1 cellular context compared by ENCODE assay signal in genomic region chr20:38093641-38094077, GRCh38.
TF ChIP-seq lines count a peak whose summit lies in the region.

No MANE protein-coding gene starts in this region.

TF ChIP-seq in HepG2, 621 proteins besides CTCF, POLR2A, EP300 and RAD21 (continued from another document and continues in another):
- no peak for TF ChIP-seq GPBP1L1 (CRISPR knock-in tag; IDR thresholded peaks at IDR 0.05)
- TF ChIP-seq ZNF280D (CRISPR knock-in tag; IDR thresholded peaks at IDR 0.05), result no peak
- TF ChIP-seq HOXA5 (CRISPR knock-in tag; IDR thresholded peaks at IDR 0.05), result no peak
- TF ChIP-seq ZBTB37 (CRISPR knock-in tag; IDR thresholded peaks at IDR 0.05), result no peak
- TF ChIP-seq HNRNPUL1 (IDR thresholded peaks at IDR 0.05; ENCODE audit: low read depth, low read length), result no peak
- TF ChIP-seq ZKSCAN5 (CRISPR knock-in tag; IDR thresholded peaks at IDR 0.05), result no peak
- no peak for TF ChIP-seq UBTF (CRISPR knock-in tag; IDR thresholded peaks at IDR 0.05)
- no peak for TF ChIP-seq ZFP82 (CRISPR knock-in tag; IDR thresholded peaks at IDR 0.05; ENCODE audit: borderline replicate concordance)
- no peak for TF ChIP-seq ZNF446 (CRISPR knock-in tag; IDR thresholded peaks at IDR 0.05)
- TF ChIP-seq MAFF (IDR thresholded peaks at IDR 0.05; ENCODE audit: low read depth, low read length), result no peak
- TF ChIP-seq ONECUT2 (CRISPR knock-in tag; IDR thresholded peaks at IDR 0.05), result no peak
- no peak for TF ChIP-seq DRAP1 (CRISPR knock-in tag; IDR thresholded peaks at IDR 0.05)
- peak; percentile 74 for TF ChIP-seq DPF2 (CRISPR knock-in tag; IDR thresholded peaks at IDR 0.05; ENCODE audit: borderline replicate concordance, low read depth)
- TF ChIP-seq ZNF766 (CRISPR knock-in tag; IDR thresholded peaks at IDR 0.05; ENCODE audit: borderline replicate concordance), result 0 out of 2 replicates have a peak, but pooled peaks have one; percentile 27
- TF ChIP-seq ZBTB42 (CRISPR knock-in tag; IDR thresholded peaks at IDR 0.05), result no peak
- TF ChIP-seq ZUFSP (CRISPR knock-in tag; IDR thresholded peaks at IDR 0.05; ENCODE audit: borderline replicate concordance), result no peak
- TF ChIP-seq SCMH1 (CRISPR knock-in tag; IDR thresholded peaks at IDR 0.05; ENCODE audit: borderline replicate concordance), result no peak
- TF ChIP-seq ZFP90 (CRISPR knock-in tag; IDR thresholded peaks at IDR 0.05; ENCODE audit: borderline replicate concordance), result no peak
- no peak for TF ChIP-seq ZNF460 (CRISPR knock-in tag; IDR thresholded peaks at IDR 0.05; ENCODE audit: borderline replicate concordance)
- no peak for TF ChIP-seq ATF2 (CRISPR knock-in tag; IDR thresholded peaks at IDR 0.05)
- TF ChIP-seq ZNF10 (CRISPR knock-in tag; IDR thresholded peaks at IDR 0.05; ENCODE audit: borderline replicate concordance, low read depth), result no peak
- TF ChIP-seq ATF4 (CRISPR knock-in tag; IDR thresholded peaks at IDR 0.05), result no peak
- TF ChIP-seq CHD4 (IDR thresholded peaks at IDR 0.05; ENCODE audit: borderline replicate concordance, low read length), result 0 out of 2 replicates have a peak, but pooled peaks have one; percentile 4
- no peak for TF ChIP-seq ZNF331 (CRISPR knock-in tag; IDR thresholded peaks at IDR 0.05)
- no peak for TF ChIP-seq TEF (CRISPR knock-in tag; IDR thresholded peaks at IDR 0.05)
- TF ChIP-seq HMG20B (CRISPR knock-in tag; conservative IDR thresholded peaks at IDR 0.05), result no peak
- peak; percentile 83 for TF ChIP-seq PHF21A (CRISPR knock-in tag; IDR thresholded peaks at IDR 0.05)
- TF ChIP-seq ZNF333 (CRISPR knock-in tag; IDR thresholded peaks at IDR 0.05; ENCODE audit: borderline replicate concordance), result no peak
- TF ChIP-seq RBFOX2 (IDR thresholded peaks at IDR 0.05; ENCODE audit: low read depth, low read length), result no peak
- 0 out of 2 replicates have a peak, but pooled peaks have one; percentile 14 for TF ChIP-seq POLR2G (IDR thresholded peaks at IDR 0.05; ENCODE audit: low read depth, low read length)
- no peak for TF ChIP-seq CBFB (CRISPR knock-in tag; IDR thresholded peaks at IDR 0.05)
- TF ChIP-seq ZNF138 (CRISPR knock-in tag; IDR thresholded peaks at IDR 0.05; ENCODE audit: low read depth), result no peak
- TF ChIP-seq MAFK (conservative IDR thresholded peaks at IDR 0.05 in 1 of 2, IDR thresholded peaks at IDR 0.05 in 1 of 2; ENCODE audit: low read length in 2 of 2), result no peak
- no peak for TF ChIP-seq RNF219 (CRISPR knock-in tag; IDR thresholded peaks at IDR 0.05)
- TF ChIP-seq CREM (IDR thresholded peaks at IDR 0.05), result peak; percentile 65; the same call in 1 of the 2 replicates
- TF ChIP-seq CREM (CRISPR knock-in tag; IDR thresholded peaks at IDR 0.05), result no peak
- no peak for TF ChIP-seq ZFX (CRISPR knock-in tag; IDR thresholded peaks at IDR 0.05; ENCODE audit: low read depth)
- 0 out of 2 replicates have a peak, but pooled peaks have one; percentile 68 for TF ChIP-seq ZNF615 (CRISPR knock-in tag; IDR thresholded peaks at IDR 0.05; ENCODE audit: borderline replicate concordance)
- TF ChIP-seq ZNF672 (CRISPR knock-in tag; IDR thresholded peaks at IDR 0.05), result no peak
- TF ChIP-seq ZNF33A (CRISPR knock-in tag; IDR thresholded peaks at IDR 0.05; ENCODE audit: borderline replicate concordance), result no peak
- no peak for TF ChIP-seq ZNF274 (CRISPR knock-in tag; IDR thresholded peaks at IDR 0.05)
- no peak for TF ChIP-seq CC2D1A (CRISPR knock-in tag; IDR thresholded peaks at IDR 0.05)
- TF ChIP-seq ZNF256 (CRISPR knock-in tag; conservative IDR thresholded peaks at IDR 0.05), result no peak
- TF ChIP-seq HNF1B (CRISPR knock-in tag; IDR thresholded peaks at IDR 0.05), result 0 out of 2 replicates have a peak, but pooled peaks have one; percentile 34
- no peak for TF ChIP-seq SP140L (CRISPR knock-in tag; IDR thresholded peaks at IDR 0.05; ENCODE audit: borderline replicate concordance)
- no peak; the same call in 1 of the 2 replicates for TF ChIP-seq KLF6 (CRISPR knock-in tag; IDR thresholded peaks at IDR 0.05)
- no peak for TF ChIP-seq SYNCRIP (IDR thresholded peaks at IDR 0.05; ENCODE audit: insufficient read depth, low read depth, low read length)
- TF ChIP-seq ZFY (CRISPR knock-in tag; IDR thresholded peaks at IDR 0.05), result no peak
- no peak for TF ChIP-seq RFX1 (IDR thresholded peaks at IDR 0.05)
